ENCODE assay signal across 25 cellular contexts in the genomic region with DNA sequence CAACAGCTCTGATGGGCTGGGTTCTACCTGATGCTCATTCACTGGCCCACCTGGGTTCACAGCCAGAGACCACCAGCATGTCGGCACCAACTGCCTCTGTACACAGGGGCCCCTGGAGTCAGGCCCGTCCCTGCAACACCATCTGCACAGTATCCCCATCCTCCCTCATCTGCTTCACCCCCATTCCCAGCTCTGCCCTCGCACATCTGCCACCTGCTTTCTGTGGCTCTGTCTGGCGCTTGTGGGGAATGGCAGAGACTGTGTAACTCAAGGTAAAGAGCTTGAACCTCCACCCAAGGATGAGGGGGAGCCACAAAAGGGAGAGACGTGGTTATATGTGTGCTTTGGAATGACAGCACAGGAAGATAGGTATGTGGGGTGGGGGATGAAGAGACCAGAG. TPM values are rescaled to one million over a fixed set of nuclear protein-coding genes. Genes with fewer than 3 reads are reported as not detected.
"Had no signal": no experiment of that assay in that cellular context is flagged by ENCODE, and none has a peak within 500 bp of the region (broad histone marks: within the 10 kb centered on the region; RNA-seq: fewer than 3 reads in every experiment).

No MANE protein-coding gene starts in this region.

- H3K27ac Mint-ChIP-seq: activated B cell treated with CpG ODN at 0.5 μM for 24 hours; activated CD4-positive, alpha-beta memory T cell treated with anti-CD3 and anti-CD28 coated beads for 36 hours; activated CD4-positive, alpha-beta T cell treated with anti-CD3 and anti-CD28 coated beads, Interleukin-2, amount 10 ng/mL, durations not matched to agents 7 days and 5 days; activated naive CD4-positive, alpha-beta T cell treated with anti-CD3 and anti-CD28 coated beads for 36 hours; activated naive CD8-positive, alpha-beta T cell treated with anti-CD3 and anti-CD28 coated beads for 36 hours; T-helper 1 cell treated with Interleukin-12 subunit alpha and Interleukin-12 subunit beta and Interleukin-4 antibody, amounts not matched to agents 30 μg/mL and 1 μg/mL, for 36 hours had no signal

- H3K27me3 ChIP-seq: colonic mucosa, SJSA1 had no signal

- ATAC-seq: activated T-cell treated with anti-CD3 and anti-CD28 coated beads, Interleukin-2, amount 50 U/mL, for 4 hours; PC-3; SK-N-SH treated with all-trans-retinoic acid at 6 μM for 48 hours had no signal

- DNase-seq: activated B cell treated with CpG ODN at 0.5 μM for 24 hours; activated CD4-positive, alpha-beta memory T cell treated with anti-CD3 and anti-CD28 coated beads for 36 hours; activated CD4-positive, alpha-beta T cell treated with anti-CD3 and anti-CD28 coated beads, Interleukin-2, amount 10 ng/mL, durations not matched to agents 7 days and 5 days; activated CD8-positive, alpha-beta memory T cell treated with anti-CD3 and anti-CD28 coated beads for 24 hours; activated effector memory CD4-positive, alpha-beta T cell treated with anti-CD3 and anti-CD28 coated beads, Interleukin-2, amount 50 U/mL, for 16 hours; activated naive CD4-positive, alpha-beta T cell treated with anti-CD3 and anti-CD28 coated beads for 36 hours; activated naive CD8-positive, alpha-beta T cell treated with anti-CD3 and anti-CD28 coated beads for 36 hours; activated T-cell treated with anti-CD3 and anti-CD28 coated beads, Interleukin-2, amount 50 U/mL, for 4 hours; brain microvascular endothelial cell; cerebellar nuclear complex; colonic mucosa; NCI-H1048; NCI-H2081 treated with DMSO at 0.1 percent for 48 hours; NCI-H226; NCI-H526; NCI-H82; PC-3; SHP77; SW 1271; T-helper 9 cell had no signal

- H3K9me3 Mint-ChIP-seq: activated B cell treated with CpG ODN at 0.5 μM for 24 hours; activated CD4-positive, alpha-beta memory T cell treated with anti-CD3 and anti-CD28 coated beads for 36 hours; activated CD4-positive, alpha-beta T cell treated with anti-CD3 and anti-CD28 coated beads, Interleukin-2, amount 10 ng/mL, durations not matched to agents 7 days and 5 days; activated naive CD4-positive, alpha-beta T cell treated with anti-CD3 and anti-CD28 coated beads for 36 hours; activated naive CD8-positive, alpha-beta T cell treated with anti-CD3 and anti-CD28 coated beads for 36 hours; activated T-cell treated with anti-CD3 and anti-CD28 coated beads, Interleukin-2, amount 50 U/mL, for 4 hours; T-helper 1 cell treated with Interleukin-12 subunit alpha and Interleukin-12 subunit beta and Interleukin-4 antibody, amounts not matched to agents 30 μg/mL and 1 μg/mL, for 36 hours had no signal

- H3K36me3 ChIP-seq: brain microvascular endothelial cell, cardiac muscle cell, colonic mucosa, SJSA1 had no signal

- H3K27ac ChIP-seq: brain microvascular endothelial cell, cardiac muscle cell, colonic mucosa, SJSA1 had no signal

- H3K27me3 Mint-ChIP-seq: activated B cell treated with CpG ODN at 0.5 μM for 24 hours; activated CD4-positive, alpha-beta memory T cell treated with anti-CD3 and anti-CD28 coated beads for 36 hours; activated CD4-positive, alpha-beta T cell treated with anti-CD3 and anti-CD28 coated beads, Interleukin-2, amount 10 ng/mL, durations not matched to agents 7 days and 5 days; activated naive CD8-positive, alpha-beta T cell treated with anti-CD3 and anti-CD28 coated beads for 36 hours had no signal

- FAIRE-seq: RCC 7860 had no signal

- H3K9me3 ChIP-seq: colonic mucosa, SJSA1 had no signal

- H3K4me3 ChIP-seq: cardiac muscle cell, colonic mucosa, SJSA1 had no signal

- H3K36me3 Mint-ChIP-seq: activated CD4-positive, alpha-beta memory T cell treated with anti-CD3 and anti-CD28 coated beads for 36 hours; activated naive CD8-positive, alpha-beta T cell treated with anti-CD3 and anti-CD28 coated beads for 36 hours had no signal

- H3K4me3 Mint-ChIP-seq: activated B cell treated with CpG ODN at 0.5 μM for 24 hours; activated CD4-positive, alpha-beta memory T cell treated with anti-CD3 and anti-CD28 coated beads for 36 hours; activated CD4-positive, alpha-beta T cell treated with anti-CD3 and anti-CD28 coated beads, Interleukin-2, amount 10 ng/mL, durations not matched to agents 7 days and 5 days; activated naive CD4-positive, alpha-beta T cell treated with anti-CD3 and anti-CD28 coated beads for 36 hours; activated naive CD8-positive, alpha-beta T cell treated with anti-CD3 and anti-CD28 coated beads for 36 hours; activated T-cell treated with anti-CD3 and anti-CD28 coated beads, Interleukin-2, amount 50 U/mL, for 4 hours; T-helper 1 cell treated with Interleukin-12 subunit alpha and Interleukin-12 subunit beta and Interleukin-4 antibody, amounts not matched to agents 30 μg/mL and 1 μg/mL, for 36 hours had no signal

- H3K4me1 ChIP-seq: SJSA1 had no signal

RNA-seq across cellular contexts. Expression of a gene that starts 27.2 kb away (rescaled TPM):
- total RNA-seq: PC-3 had no signal
